Comparison of ENCODE assay signal across 8 cellular contexts in genomic region chr6:29887819-29888581, GRCh38.
DNase-seq lines count a peak whose midpoint lies in the region; ATAC-seq and TF ChIP-seq lines count a peak whose summit lies in the region.

No MANE protein-coding gene starts in this region.

- TF ChIP-seq POLR2A in erythroblast (IDR thresholded peaks at IDR 0.05; ENCODE audit: low read length), result no peak

- H3K36me3 ChIP-seq in muscle layer of colon (ENCODE audit: insufficient read depth, low read length) (peaks cover 14% of the 10 kb centered on the region), MM.1S (replicated peaks; ENCODE audit: insufficient read depth, low read length) (no peaks in the 10 kb centered on the region)

- H3K9ac ChIP-seq in muscle layer of colon (ENCODE audit: low read length), result peak overlapping the region; percentile 75
- H3K9ac ChIP-seq in MM.1S (ENCODE audit: low read length), result no peak overlapping the region

- H3K9me3 ChIP-seq in muscle layer of colon (ENCODE audit: low read length), result no peaks in the 10 kb centered on the region
- no peaks in the 10 kb centered on the region for H3K9me3 ChIP-seq in MM.1S (replicated peaks; ENCODE audit: insufficient read depth, low read length)

- H3K27me3 ChIP-seq in muscle layer of colon (ENCODE audit: control insufficient read depth in 1 of 2, insufficient read depth in 2 of 2, low read length in 2 of 2) (no peaks in the 10 kb centered on the region), MM.1S (replicated peaks; ENCODE audit: insufficient read depth, low read length) (no peaks in the 10 kb centered on the region)

- no peak overlapping the region for H2AFZ ChIP-seq in MM.1S (ENCODE audit: low read length)

- peak; percentile 47 for ATAC-seq in GM21825 (IDR thresholded peaks at IDR 0.05; ENCODE audit: unreplicated experiment)

- TF ChIP-seq CTCF in MM.1S (IDR thresholded peaks at IDR 0.05; ENCODE audit: low read length), result no peak

- peak overlapping the region; percentile 70 for H3K4me3 ChIP-seq in GM08714 (ENCODE audit: low read length)
- peak overlapping the region; percentile 70 to 85 for H3K4me3 ChIP-seq in muscle layer of colon (ENCODE audit: low read depth in 1 of 2, low read length in 2 of 2)
- no peak overlapping the region for H3K4me3 ChIP-seq in MM.1S (ENCODE audit: low read length)

- no peaks in the 10 kb centered on the region for H3K9me2 ChIP-seq in MM.1S (replicated peaks; ENCODE audit: insufficient read depth, low read length)

- peak overlapping the region; percentile 92 for H3K27ac ChIP-seq in muscle layer of colon (ENCODE audit: low read depth, low read length)
- H3K27ac ChIP-seq in MM.1S (ENCODE audit: low read length), result no peak overlapping the region

- H3K4me1 ChIP-seq in muscle layer of colon (ENCODE audit: insufficient read depth, low read length), result peaks cover 14% of the 10 kb centered on the region
- no peaks in the 10 kb centered on the region for H3K4me1 ChIP-seq in MM.1S (ENCODE audit: low read length)

- DNase-seq in NCI-H1092 treated with DMSO at 0.1 percent for 48 hours (lab: John Stamatoyannopoulos, UW) (peak; percentile 14), activated T-cell treated with anti-CD3 and anti-CD28 coated beads for 24 hours (ENCODE audit: low read depth) (peak; percentile 61), erythroblast (lab: John Stamatoyannopoulos, UW) (peak; percentile 31 to 60), MM.1S (no peak)
- peak; percentile 48 for DNase-seq in stimulated activated CD8-positive, alpha-beta memory T cell treated with anti-CD3 and anti-CD28 coated beads, Interleukin-7, amount 100 ng/mL, for 24 hours (ENCODE audit: low read depth)

- H3K4me2 ChIP-seq in MM.1S (ENCODE audit: low read depth, low read length), result no peak overlapping the region

- no peaks in the 10 kb centered on the region for H3K79me2 ChIP-seq in MM.1S (ENCODE audit: low read length)

- no peaks in the 10 kb centered on the region for H4K20me1 ChIP-seq in MM.1S (ENCODE audit: insufficient read depth, low read length)

- no peaks in the 10 kb centered on the region for H3F3A ChIP-seq in MM.1S (ENCODE audit: insufficient read depth, low read length)
